In genomic region chr3:124373524-124373923, GRCh38 we compare ENCODE assay signal across 18 cellular contexts.
DNase-seq lines count a peak whose midpoint lies in the region; ATAC-seq, FAIRE-seq and TF ChIP-seq lines count a peak whose summit lies in the region.
"Had no signal": no experiment of that assay in that cellular context is flagged by ENCODE, and none has a peak within 500 bp of the region (broad histone marks: within the 10 kb centered on the region; RNA-seq: fewer than 3 reads in every experiment).

No MANE protein-coding gene starts in this region.

- H3K4me1 ChIP-seq in kidney (ENCODE audit: control insufficient read depth in 1 of 2, insufficient read depth in 1 of 2, low read depth in 1 of 2, low read length in 2 of 2) (no peaks in the 10 kb centered on the region), esophagus squamous epithelium (no peaks in the 10 kb centered on the region)
- H3K4me1 ChIP-seq: tibial artery had no signal

- peaks cover 0 to 6% of the 10 kb centered on the region in 2 donors for H3K9me3 ChIP-seq in kidney (ENCODE audit: control insufficient read depth in 1 of 2, low read length in 2 of 2)
- no peaks in the 10 kb centered on the region for H3K9me3 ChIP-seq in esophagus squamous epithelium
- H3K9me3 ChIP-seq: tibial artery had no signal

- no peak overlapping the region for H3K27ac ChIP-seq in kidney (ENCODE audit: low read depth in 2 of 2, low read length in 2 of 2)
- no peak overlapping the region for H3K27ac ChIP-seq in esophagus squamous epithelium
- H3K27ac ChIP-seq: skin epidermis, tibial artery had no signal

- peak; percentile 3 for DNase-seq in activated CD4-positive, alpha-beta T cell treated with anti-CD3 and anti-CD28 coated beads for 48 hours
- DNase-seq in activated CD4-positive, alpha-beta T cell treated with anti-CD3 and anti-CD28 coated beads, Interleukin-2, amount 10 ng/mL, durations not matched to agents 7 days and 5 days, result no peak
- no peak for DNase-seq in stimulated activated effector memory CD8-positive, alpha-beta T cell treated with anti-CD3 and anti-CD28 coated beads, Interleukin-12 subunit alpha, Interleukin-12 subunit beta, amount 100 ng/mL, for 72 hours (ENCODE audit: low spot score in 2 of 2)
- DNase-seq in kidney (no peak), esophagus squamous epithelium (lab: John Stamatoyannopoulos, UW) (no peak), iPS-NIHi7 (ENCODE audit: extremely low spot score) (no peak)
- DNase-seq: 8988T; activated B cell treated with CpG ODN at 0.5 μM for 24 hours; C1 segment of cervical spinal cord; DMS 273 treated with DMSO at 0.1 percent for 48 hours; effector CD4-positive, alpha-beta T cell; NCI-H1092; tibial artery had no signal

- ATAC-seq in GM21717 (IDR thresholded peaks at IDR 0.05; ENCODE audit: unreplicated experiment), result peak; percentile 69
- ATAC-seq in HG03432 (IDR thresholded peaks at IDR 0.05; ENCODE audit: unreplicated experiment), result peak; percentile 68
- peak; percentile 80 for ATAC-seq in stimulated activated effector memory CD8-positive, alpha-beta T cell treated with anti-CD3 and anti-CD28 coated beads, Interleukin-12 subunit alpha, Interleukin-12 subunit beta, amount 100 ng/mL, for 72 hours
- ATAC-seq: K562, Right ventricle myocardium inferior had no signal

- WGBS in esophagus squamous epithelium, 2 donors, result 76 to 90% methylated on average over 2 of the region's 2 CpGs

- H3K27me3 Mint-ChIP-seq in activated CD4-positive, alpha-beta T cell treated with anti-CD3 and anti-CD28 coated beads, Interleukin-2, amount 10 ng/mL, durations not matched to agents 7 days and 5 days, result peaks cover 16% of the 10 kb centered on the region

- H3K4me1 Mint-ChIP-seq in activated CD4-positive, alpha-beta T cell treated with anti-CD3 and anti-CD28 coated beads, Interleukin-2, amount 10 ng/mL, durations not matched to agents 7 days and 5 days, result no peaks in the 10 kb centered on the region
- H3K4me1 Mint-ChIP-seq in stimulated activated effector memory CD8-positive, alpha-beta T cell treated with anti-CD3 and anti-CD28 coated beads, Interleukin-12 subunit alpha, Interleukin-12 subunit beta, amount 100 ng/mL, for 72 hours, result no peaks in the 10 kb centered on the region
- H3K4me1 Mint-ChIP-seq: activated B cell treated with CpG ODN at 0.5 μM for 24 hours had no signal

- H3K36me3 ChIP-seq in kidney (ENCODE audit: control insufficient read depth in 1 of 2, insufficient read depth in 2 of 2, low read length in 2 of 2) (no peaks in the 10 kb centered on the region), esophagus squamous epithelium (no peaks in the 10 kb centered on the region)
- H3K36me3 ChIP-seq: tibial artery had no signal

- H3K4me3 ChIP-seq in kidney (ENCODE audit: low read length in 2 of 2) (no peak overlapping the region), esophagus squamous epithelium (no peak overlapping the region)
- H3K4me3 ChIP-seq: K562, skin epidermis, tibial artery had no signal

- H3K9me3 Mint-ChIP-seq in activated CD4-positive, alpha-beta T cell treated with anti-CD3 and anti-CD28 coated beads, Interleukin-2, amount 10 ng/mL, durations not matched to agents 7 days and 5 days, result no peaks in the 10 kb centered on the region
- H3K9me3 Mint-ChIP-seq in stimulated activated effector memory CD8-positive, alpha-beta T cell treated with anti-CD3 and anti-CD28 coated beads, Interleukin-12 subunit alpha, Interleukin-12 subunit beta, amount 100 ng/mL, for 72 hours, result peaks cover 5% of the 10 kb centered on the region

- no peaks in the 10 kb centered on the region for H3K27me3 ChIP-seq in esophagus squamous epithelium
- H3K27me3 ChIP-seq: tibial artery had no signal

- H3K36me3 Mint-ChIP-seq in activated CD4-positive, alpha-beta T cell treated with anti-CD3 and anti-CD28 coated beads, Interleukin-2, amount 10 ng/mL, durations not matched to agents 7 days and 5 days (ENCODE audit: low read depth), result no peaks in the 10 kb centered on the region
- H3K36me3 Mint-ChIP-seq in stimulated activated effector memory CD8-positive, alpha-beta T cell treated with anti-CD3 and anti-CD28 coated beads, Interleukin-12 subunit alpha, Interleukin-12 subunit beta, amount 100 ng/mL, for 72 hours, result no peaks in the 10 kb centered on the region

- CTCF ChIA-PET in activated CD4-positive, alpha-beta T cell treated with anti-CD3 and anti-CD28 coated beads, Interleukin-2, amount 10 ng/mL, durations not matched to agents 7 days and 5 days (lab: Charles Lee), result no interaction called here

- no peak overlapping the region for H3K4me3 Mint-ChIP-seq in activated CD4-positive, alpha-beta T cell treated with anti-CD3 and anti-CD28 coated beads, Interleukin-2, amount 10 ng/mL, durations not matched to agents 7 days and 5 days
- H3K4me3 Mint-ChIP-seq in stimulated activated effector memory CD8-positive, alpha-beta T cell treated with anti-CD3 and anti-CD28 coated beads, Interleukin-12 subunit alpha, Interleukin-12 subunit beta, amount 100 ng/mL, for 72 hours, result no peak overlapping the region
- H3K4me3 Mint-ChIP-seq: activated B cell treated with CpG ODN at 0.5 μM for 24 hours had no signal

- FAIRE-seq in kidney (lab: Jason Lieb, UNC), result no peak
- FAIRE-seq: K562 had no signal

- intact Hi-C loops in kidney (cut with DNase I) (no loop called here), esophagus squamous epithelium (cut with DNase I) (no loop called here)

- H3K27ac Mint-ChIP-seq in activated CD4-positive, alpha-beta T cell treated with anti-CD3 and anti-CD28 coated beads, Interleukin-2, amount 10 ng/mL, durations not matched to agents 7 days and 5 days, result no peak overlapping the region
- no peak overlapping the region for H3K27ac Mint-ChIP-seq in stimulated activated effector memory CD8-positive, alpha-beta T cell treated with anti-CD3 and anti-CD28 coated beads, Interleukin-12 subunit alpha, Interleukin-12 subunit beta, amount 100 ng/mL, for 72 hours
- H3K27ac Mint-ChIP-seq: activated B cell treated with CpG ODN at 0.5 μM for 24 hours had no signal

- TF ChIP-seq CTCF in kidney (IDR thresholded peaks at IDR 0.05; ENCODE audit: borderline replicate concordance, extremely low read depth, insufficient read depth) (no peak), esophagus squamous epithelium (IDR thresholded peaks at IDR 0.05) (no peak)

- no peak for TF ChIP-seq POLR2A in esophagus squamous epithelium (IDR thresholded peaks at IDR 0.05)

- H3K9ac ChIP-seq in kidney (ENCODE audit: low read length in 2 of 2), result no peak overlapping the region

- POLR2A ChIA-PET in activated CD4-positive, alpha-beta T cell treated with anti-CD3 and anti-CD28 coated beads, Interleukin-2, amount 10 ng/mL, durations not matched to agents 7 days and 5 days (lab: Charles Lee), result no interaction called here
